ENCODE assay signal across 10 cellular contexts in the genomic region with DNA sequence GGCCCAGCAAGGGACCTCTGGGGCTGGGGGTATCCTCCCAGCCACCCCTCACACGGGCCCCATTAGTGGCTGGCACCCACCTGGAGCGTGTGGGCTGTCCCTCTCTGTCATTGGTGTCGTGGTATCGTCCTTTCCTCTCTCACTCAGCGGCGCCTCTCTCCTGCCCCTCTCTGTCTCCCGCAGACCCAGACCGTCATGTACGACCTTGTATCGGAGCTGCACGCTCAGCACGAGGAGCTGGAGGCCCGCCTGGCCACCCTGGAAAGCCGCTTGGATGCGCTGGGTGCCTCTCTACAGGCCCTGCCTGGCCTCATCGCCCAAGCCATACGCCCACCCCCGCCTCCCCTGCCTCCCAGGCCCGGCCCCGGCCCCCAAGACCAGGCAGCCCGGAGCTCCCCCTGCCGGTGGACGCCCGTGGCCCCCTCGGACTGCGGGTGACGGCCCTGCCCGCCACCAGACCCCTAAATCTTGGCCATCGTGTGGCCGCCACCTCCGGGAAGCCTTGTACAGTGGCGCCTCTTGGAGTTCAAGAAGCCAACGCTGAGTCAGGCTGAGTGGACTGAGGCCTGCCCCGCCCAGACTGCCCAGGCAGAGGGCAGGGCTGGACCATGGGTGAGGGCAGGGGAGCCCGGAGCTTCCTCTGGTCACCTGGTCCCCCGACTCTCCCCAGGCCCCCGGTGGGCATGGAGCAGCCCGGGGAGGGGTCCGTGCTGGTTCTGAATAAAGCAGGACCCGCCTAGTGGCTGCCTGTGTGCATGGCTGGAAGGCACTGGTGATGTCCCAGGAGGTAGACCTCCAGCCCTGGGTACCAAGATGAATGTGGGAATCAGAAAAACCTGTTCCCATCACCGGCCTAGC. TPM values are rescaled to one million over a fixed set of nuclear protein-coding genes. Genes with fewer than 3 reads are reported as not detected.
DNase-seq lines count a peak whose midpoint lies in the region; ATAC-seq and TF ChIP-seq lines count a peak whose summit lies in the region.
"Had no signal": no experiment of that assay in that cellular context is flagged by ENCODE, and none has a peak within 500 bp of the region (broad histone marks: within the 10 kb centered on the region; RNA-seq: fewer than 3 reads in every experiment).

No MANE protein-coding gene starts in this region.

- no peaks in the 10 kb centered on the region for H3K36me3 Mint-ChIP-seq in WTC11
- H3K36me3 Mint-ChIP-seq: activated naive CD4-positive, alpha-beta T cell treated with anti-CD3 and anti-CD28 coated beads, Interleukin-2, amount 50 U/mL, for 24 hours had no signal

- POLR2A ChIA-PET in WTC11 (lab: Charles Lee): interaction anchor here (0.5 to 1.6 kb wide), 4 partner anchors 60 to 207 kb away, joined by 4 to 9 read pairs (median 5); a partner anchor contains a TSS

- H3K4me1 Mint-ChIP-seq in WTC11: peaks cover 6% of the 10 kb centered on the region

- DNase-seq in AG09309 (ENCODE audit: low read depth) (no peak), GOT3 (lab: John Stamatoyannopoulos, UW) (peak; percentile 28), WTC11 (ENCODE audit: low spot score) (peak; percentile 77), kidney tubule cell (ENCODE audit: low spot score) (peak; percentile 33), T-helper 9 cell (no peak), NCI-H774 (lab: John Stamatoyannopoulos, UW) (no peak)
- DNase-seq: hippocampal formation had no signal

- no peaks in the 10 kb centered on the region for H3K9me3 Mint-ChIP-seq in WTC11
- H3K9me3 Mint-ChIP-seq: activated naive CD4-positive, alpha-beta T cell treated with anti-CD3 and anti-CD28 coated beads, Interleukin-2, amount 50 U/mL, for 24 hours had no signal

- H3K4me3 Mint-ChIP-seq in WTC11: no peak overlapping the region

- TF ChIP-seq CTCF in AG09309 (IDR thresholded peaks at IDR 0.05; ENCODE audit: control insufficient read depth, insufficient read depth, low read depth, low read length, missing control alignments): peak; percentile 13
- no peak; the same call in 1 of the 2 replicates for TF ChIP-seq CTCF in WTC11 (IDR thresholded peaks at IDR 0.05)

- peaks cover 43% of the 10 kb centered on the region for H3K27me3 Mint-ChIP-seq in WTC11 (ENCODE audit: low read depth)
- H3K27me3 Mint-ChIP-seq: activated naive CD4-positive, alpha-beta T cell treated with anti-CD3 and anti-CD28 coated beads, Interleukin-2, amount 50 U/mL, for 24 hours had no signal

- ATAC-seq in WTC11: peak; percentile 66
- ATAC-seq in activated CD4-positive, CD25-positive, alpha-beta regulatory T cell treated with anti-CD3 and anti-CD28 coated beads, Interleukin-2, amount 50 U/mL, for 24 hours: no peak
- ATAC-seq in HG03439 (IDR thresholded peaks at IDR 0.05; ENCODE audit: unreplicated experiment): no peak

- CTCF ChIA-PET in WTC11 (lab: Charles Lee): interaction anchor here (0.6 to 6.5 kb wide), 37 partner anchors 10 to 281 kb away, joined by 3 to 201 read pairs (median 5); a partner anchor contains a TSS

- no peak overlapping the region for H3K4me3 ChIP-seq in AG09309 (ENCODE audit: control insufficient read depth, low read depth, low read length)

- no peak overlapping the region for H3K27ac Mint-ChIP-seq in WTC11
- H3K27ac Mint-ChIP-seq: activated naive CD4-positive, alpha-beta T cell treated with anti-CD3 and anti-CD28 coated beads, Interleukin-2, amount 50 U/mL, for 24 hours had no signal

TF ChIP-seq in WTC11, 78 proteins besides CTCF, POLR2A, EP300 and RAD21 (continues in another document):
- TF ChIP-seq MYBL2 (CRISPR knock-in tag; IDR thresholded peaks at IDR 0.05): no peak
- TF ChIP-seq, protein P1, sequence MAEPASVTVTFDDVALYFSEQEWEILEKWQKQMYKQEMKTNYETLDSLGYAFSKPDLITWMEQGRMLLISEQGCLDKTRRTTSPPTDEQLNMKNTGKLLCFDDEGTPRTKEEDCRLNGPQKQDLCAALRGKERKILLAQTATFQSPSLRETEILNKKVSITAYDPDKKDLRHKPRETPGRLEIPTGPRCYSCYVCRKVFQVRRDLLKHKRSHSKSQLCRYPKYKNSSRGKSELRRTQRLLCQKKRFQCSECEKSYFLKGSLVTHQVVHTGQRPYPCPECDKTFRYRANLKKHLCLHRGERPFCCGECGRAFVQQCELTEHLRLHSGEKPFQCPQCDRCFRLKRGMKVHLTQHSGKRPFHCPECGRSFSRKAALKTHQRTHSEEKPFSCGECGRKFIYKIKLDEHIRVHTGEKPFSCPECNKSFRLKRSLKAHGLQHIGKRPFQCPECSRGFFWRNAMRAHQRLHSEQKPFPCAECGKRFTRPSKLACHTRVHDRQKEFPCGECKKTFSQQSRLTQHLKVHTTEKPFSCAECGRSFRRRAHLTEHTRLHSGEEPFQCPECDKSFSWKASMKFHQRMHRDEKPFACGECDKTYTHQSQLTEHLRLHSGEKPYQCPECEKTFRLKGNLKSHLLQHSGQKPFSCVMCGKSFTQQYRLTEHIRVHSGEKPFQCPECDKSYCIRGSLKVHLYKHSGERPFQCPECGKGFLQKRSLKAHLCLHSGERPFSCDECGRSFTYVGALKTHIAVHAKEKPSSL (CRISPR knock-in tag; conservative IDR thresholded peaks at IDR 0.05): no peak
- TF ChIP-seq, protein P2, sequence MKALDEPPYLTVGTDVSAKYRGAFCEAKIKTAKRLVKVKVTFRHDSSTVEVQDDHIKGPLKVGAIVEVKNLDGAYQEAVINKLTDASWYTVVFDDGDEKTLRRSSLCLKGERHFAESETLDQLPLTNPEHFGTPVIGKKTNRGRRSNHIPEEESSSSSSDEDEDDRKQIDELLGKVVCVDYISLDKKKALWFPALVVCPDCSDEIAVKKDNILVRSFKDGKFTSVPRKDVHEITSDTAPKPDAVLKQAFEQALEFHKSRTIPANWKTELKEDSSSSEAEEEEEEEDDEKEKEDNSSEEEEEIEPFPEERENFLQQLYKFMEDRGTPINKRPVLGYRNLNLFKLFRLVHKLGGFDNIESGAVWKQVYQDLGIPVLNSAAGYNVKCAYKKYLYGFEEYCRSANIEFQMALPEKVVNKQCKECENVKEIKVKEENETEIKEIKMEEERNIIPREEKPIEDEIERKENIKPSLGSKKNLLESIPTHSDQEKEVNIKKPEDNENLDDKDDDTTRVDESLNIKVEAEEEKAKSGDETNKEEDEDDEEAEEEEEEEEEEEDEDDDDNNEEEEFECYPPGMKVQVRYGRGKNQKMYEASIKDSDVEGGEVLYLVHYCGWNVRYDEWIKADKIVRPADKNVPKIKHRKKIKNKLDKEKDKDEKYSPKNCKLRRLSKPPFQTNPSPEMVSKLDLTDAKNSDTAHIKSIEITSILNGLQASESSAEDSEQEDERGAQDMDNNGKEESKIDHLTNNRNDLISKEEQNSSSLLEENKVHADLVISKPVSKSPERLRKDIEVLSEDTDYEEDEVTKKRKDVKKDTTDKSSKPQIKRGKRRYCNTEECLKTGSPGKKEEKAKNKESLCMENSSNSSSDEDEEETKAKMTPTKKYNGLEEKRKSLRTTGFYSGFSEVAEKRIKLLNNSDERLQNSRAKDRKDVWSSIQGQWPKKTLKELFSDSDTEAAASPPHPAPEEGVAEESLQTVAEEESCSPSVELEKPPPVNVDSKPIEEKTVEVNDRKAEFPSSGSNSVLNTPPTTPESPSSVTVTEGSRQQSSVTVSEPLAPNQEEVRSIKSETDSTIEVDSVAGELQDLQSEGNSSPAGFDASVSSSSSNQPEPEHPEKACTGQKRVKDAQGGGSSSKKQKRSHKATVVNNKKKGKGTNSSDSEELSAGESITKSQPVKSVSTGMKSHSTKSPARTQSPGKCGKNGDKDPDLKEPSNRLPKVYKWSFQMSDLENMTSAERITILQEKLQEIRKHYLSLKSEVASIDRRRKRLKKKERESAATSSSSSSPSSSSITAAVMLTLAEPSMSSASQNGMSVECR (CRISPR knock-in tag; IDR thresholded peaks at IDR 0.05; ENCODE audit: borderline replicate concordance): no peak
- TF ChIP-seq, protein P3, sequence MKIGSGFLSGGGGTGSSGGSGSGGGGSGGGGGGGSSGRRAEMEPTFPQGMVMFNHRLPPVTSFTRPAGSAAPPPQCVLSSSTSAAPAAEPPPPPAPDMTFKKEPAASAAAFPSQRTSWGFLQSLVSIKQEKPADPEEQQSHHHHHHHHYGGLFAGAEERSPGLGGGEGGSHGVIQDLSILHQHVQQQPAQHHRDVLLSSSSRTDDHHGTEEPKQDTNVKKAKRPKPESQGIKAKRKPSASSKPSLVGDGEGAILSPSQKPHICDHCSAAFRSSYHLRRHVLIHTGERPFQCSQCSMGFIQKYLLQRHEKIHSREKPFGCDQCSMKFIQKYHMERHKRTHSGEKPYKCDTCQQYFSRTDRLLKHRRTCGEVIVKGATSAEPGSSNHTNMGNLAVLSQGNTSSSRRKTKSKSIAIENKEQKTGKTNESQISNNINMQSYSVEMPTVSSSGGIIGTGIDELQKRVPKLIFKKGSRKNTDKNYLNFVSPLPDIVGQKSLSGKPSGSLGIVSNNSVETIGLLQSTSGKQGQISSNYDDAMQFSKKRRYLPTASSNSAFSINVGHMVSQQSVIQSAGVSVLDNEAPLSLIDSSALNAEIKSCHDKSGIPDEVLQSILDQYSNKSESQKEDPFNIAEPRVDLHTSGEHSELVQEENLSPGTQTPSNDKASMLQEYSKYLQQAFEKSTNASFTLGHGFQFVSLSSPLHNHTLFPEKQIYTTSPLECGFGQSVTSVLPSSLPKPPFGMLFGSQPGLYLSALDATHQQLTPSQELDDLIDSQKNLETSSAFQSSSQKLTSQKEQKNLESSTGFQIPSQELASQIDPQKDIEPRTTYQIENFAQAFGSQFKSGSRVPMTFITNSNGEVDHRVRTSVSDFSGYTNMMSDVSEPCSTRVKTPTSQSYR (CRISPR knock-in tag; IDR thresholded peaks at IDR 0.05): no peak
- TF ChIP-seq ZNF671 (CRISPR knock-in tag; IDR thresholded peaks at IDR 0.05): no peak
- no peak for TF ChIP-seq ZNF396 (CRISPR knock-in tag; IDR thresholded peaks at IDR 0.05; ENCODE audit: borderline replicate concordance)
- TF ChIP-seq, protein P4, sequence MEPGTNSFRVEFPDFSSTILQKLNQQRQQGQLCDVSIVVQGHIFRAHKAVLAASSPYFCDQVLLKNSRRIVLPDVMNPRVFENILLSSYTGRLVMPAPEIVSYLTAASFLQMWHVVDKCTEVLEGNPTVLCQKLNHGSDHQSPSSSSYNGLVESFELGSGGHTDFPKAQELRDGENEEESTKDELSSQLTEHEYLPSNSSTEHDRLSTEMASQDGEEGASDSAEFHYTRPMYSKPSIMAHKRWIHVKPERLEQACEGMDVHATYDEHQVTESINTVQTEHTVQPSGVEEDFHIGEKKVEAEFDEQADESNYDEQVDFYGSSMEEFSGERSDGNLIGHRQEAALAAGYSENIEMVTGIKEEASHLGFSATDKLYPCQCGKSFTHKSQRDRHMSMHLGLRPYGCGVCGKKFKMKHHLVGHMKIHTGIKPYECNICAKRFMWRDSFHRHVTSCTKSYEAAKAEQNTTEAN (CRISPR knock-in tag; IDR thresholded peaks at IDR 0.05): 0 out of 2 replicates have a peak, but pooled peaks have one; percentile 13

RNA-seq across cellular contexts. Expression of a gene that starts 9.8 kb away (rescaled TPM):
- 9.2 to 9.9 TPM (median 9.8 TPM) in 3 replicates for total RNA-seq in WTC11 (2021)

RNA-seq across cellular contexts. Expression of a gene that starts 31.3 kb away (rescaled TPM):
- 15.3 to 18.0 TPM (median 17.2 TPM) in 3 replicates for total RNA-seq in WTC11 (2021)

Comparison
In these comparisons a context has a peak if more than half of its experiments do, and no peak if none do; other contexts are left out.
1. DNase-seq: peak in GOT3 (single experiment), WTC11 (single experiment) and kidney tubule cell (single experiment); none in AG09309 (single experiment), T-helper 9 cell (single experiment) and NCI-H774 (single experiment).